14 cellular contexts compared by ENCODE assay signal in genomic region chrX:71696641-71697465, GRCh38. TPM values are rescaled to one million over a fixed set of nuclear protein-coding genes. Genes with fewer than 3 reads are reported as not detected.
A peak's percentile ranks its signal among the peaks of the same experiment; 100 is the strongest.
DNase-seq lines count a peak whose midpoint lies in the region; ATAC-seq, FAIRE-seq and TF ChIP-seq lines count a peak whose summit lies in the region.
"Not testable (repeated sequence)": the region's sequence is repeated elsewhere in the genome, so short reads cannot be mapped to it uniquely, and the experiment has no call there.
"Had no signal": no experiment of that assay in that cellular context is flagged by ENCODE, and none has a peak within 500 bp of the region (broad histone marks: within the 10 kb centered on the region; RNA-seq: fewer than 3 reads in every experiment).

No MANE protein-coding gene starts in this region.

- FAIRE-seq in HepG2 (lab: Jason Lieb, UNC): not testable (repeated sequence)

- H3K4me2 ChIP-seq in HepG2 (ENCODE audit: low read depth, low read length): not testable (repeated sequence)

- H3K79me2 ChIP-seq in HepG2 (ENCODE audit: insufficient read depth, low read length): not testable (repeated sequence)

- CTCF ChIA-PET in HepG2 (lab: Yijun Ruan, JAX; ENCODE audit: low intra/inter-chr PET ratio, low total read pairs): not testable (repeated sequence)

- not testable (repeated sequence) for H3K9me3 ChIP-seq in HepG2 (ENCODE audit: low read length); upper lobe of left lung

- not testable (repeated sequence) for H2AFZ ChIP-seq in HepG2 (ENCODE audit: low read length)

- not testable (repeated sequence) for H3K4me1 ChIP-seq in HepG2 (ENCODE audit: insufficient read depth, low read length); upper lobe of left lung

- not testable (repeated sequence) for H3K36me3 ChIP-seq in HepG2 (replicated peaks in 1 of 2; ENCODE audit: control insufficient read depth in 1 of 2, insufficient read depth in 2 of 2, low read length in 2 of 2); upper lobe of left lung

- not testable (repeated sequence) for H3K27ac ChIP-seq in HepG2 (ENCODE audit: extremely low read length, insufficient read depth, low read length); upper lobe of left lung

- TF ChIP-seq CTCF in HepG2 (CRISPR knock-in tag; IDR thresholded peaks at IDR 0.05); upper lobe of left lung (IDR thresholded peaks at IDR 0.05): not testable (repeated sequence)

- BruUV-seq in HepG2 (replicated peaks; lab: Mats Ljungman, UMichigan): not testable (repeated sequence)

- ATAC-seq in GM18861 (IDR thresholded peaks at IDR 0.05; ENCODE audit: unreplicated experiment): peak; percentile 48
- ATAC-seq in GM21367 (IDR thresholded peaks at IDR 0.05; ENCODE audit: unreplicated experiment): peak; percentile 63
- ATAC-seq in HG02571 (IDR thresholded peaks at IDR 0.05; ENCODE audit: unreplicated experiment): peak; percentile 42
- peak; percentile 66 for ATAC-seq in HG03064 (IDR thresholded peaks at IDR 0.05; ENCODE audit: low read depth, unreplicated experiment)
- peak; percentile 72 for ATAC-seq in HG03571 (IDR thresholded peaks at IDR 0.05; ENCODE audit: unreplicated experiment)
- peak; percentile 73 to 75 for ATAC-seq in activated naive CD4-positive, alpha-beta T cell treated with anti-CD3 and anti-CD28 coated beads, Interleukin-2, amount 50 U/mL, for 72 hours
- peak; percentile 62 for ATAC-seq in HepG2
- peak; percentile 63 to 79 for ATAC-seq in upper lobe of left lung (ENCODE audit: low FRiP score in 2 of 2)

- intact Hi-C loops in HepG2 (cut with micrococcal nuclease; ENCODE audit: unreplicated experiment): not testable (repeated sequence)

- not testable (repeated sequence) for H3K27ac Mint-ChIP-seq in activated naive CD4-positive, alpha-beta T cell treated with anti-CD3 and anti-CD28 coated beads, Interleukin-2, amount 50 U/mL, for 72 hours

- TF ChIP-seq EP300 in HepG2 (IDR thresholded peaks at IDR 0.05; ENCODE audit: low read depth in 2 of 2, low read length in 2 of 2); HepG2 (CRISPR knock-in tag; IDR thresholded peaks at IDR 0.05; ENCODE audit: borderline replicate concordance); upper lobe of left lung (IDR thresholded peaks at IDR 0.05): not testable (repeated sequence)

- not testable (repeated sequence) for H3K27me3 ChIP-seq in HepG2 (ENCODE audit: control insufficient read depth in 1 of 2, insufficient read depth in 2 of 2, low read length in 2 of 2); upper lobe of left lung

- H3K9ac ChIP-seq in HepG2 (ENCODE audit: insufficient read depth, low read depth, low read length): not testable (repeated sequence)

- not testable (repeated sequence) for TF ChIP-seq POLR2A in HepG2 (IDR thresholded peaks at IDR 0.05; ENCODE audit: insufficient read depth in 1 of 2, low read depth in 2 of 2, low read length in 2 of 2); upper lobe of left lung (IDR thresholded peaks at IDR 0.05)

- POLR2A ChIA-PET in HepG2 (lab: Yijun Ruan, JAX): not testable (repeated sequence)

- in situ Hi-C loops in HepG2 (cut with HindIII; ENCODE audit: extremely low pct_ligation_motif_present, low pct_unique_long_range_greater_than_20kb): not testable (repeated sequence)

- DNase-seq in activated naive CD4-positive, alpha-beta T cell treated with anti-CD3 and anti-CD28 coated beads, Interleukin-2, amount 50 U/mL, for 72 hours (ENCODE audit: low spot score in 2 of 2); HepG2 (ENCODE audit: low spot score); upper lobe of left lung: not testable (repeated sequence)

- TF ChIP-seq RAD21 in HepG2 (CRISPR knock-in tag; IDR thresholded peaks at IDR 0.05): not testable (repeated sequence)

- H3K36me3 Mint-ChIP-seq in activated naive CD4-positive, alpha-beta T cell treated with anti-CD3 and anti-CD28 coated beads, Interleukin-2, amount 50 U/mL, for 72 hours: not testable (repeated sequence)

- H4K20me1 ChIP-seq in HepG2 (ENCODE audit: insufficient read depth, low read length): not testable (repeated sequence)

- not testable (repeated sequence) for H3K4me3 ChIP-seq in HepG2 (replicated peaks in 1 of 3; ENCODE audit: insufficient read depth in 1 of 3, low read depth in 2 of 3, low read length in 3 of 3); upper lobe of left lung

- no CpG with 5 or more reads among the region's 24 CpGs for WGBS in HepG2 (ENCODE audit: low lambda C conversion rate)
- no CpG with 5 or more reads among the region's 24 CpGs for WGBS in upper lobe of left lung, 2 donors

- not testable (repeated sequence) for H3K9me3 Mint-ChIP-seq in activated naive CD4-positive, alpha-beta T cell treated with anti-CD3 and anti-CD28 coated beads, Interleukin-2, amount 50 U/mL, for 72 hours

RNA-seq across cellular contexts. Expression of gene CXorf49, which starts 21.2 kb away (rescaled TPM):
- total RNA-seq in activated naive CD4-positive, alpha-beta T cell treated with anti-CD3 and anti-CD28 coated beads, Interleukin-2, amount 50 U/mL, for 72 hours: not detected
- total RNA-seq in HepG2 (2016; rRNA removed; fragmentation: Illumina TruSeq; extraction: Trizol): not detected in 2 replicates
- total RNA-seq in HepG2 (2016; cell fraction: cytosol; rRNA removed; fragmentation: Illumina TruSeq; extraction: Trizol; ENCODE audit: low read depth): not detected in 2 replicates
- total RNA-seq in HepG2 (2016; cell fraction: insoluble cytoplasmic fraction; rRNA removed; fragmentation: Illumina TruSeq; extraction: Trizol): not detected in 2 replicates
- not detected in 2 replicates for total RNA-seq in HepG2 (2016; cell fraction: membrane; rRNA removed; fragmentation: Illumina TruSeq; extraction: Trizol)
- not detected in 2 replicates for total RNA-seq in HepG2 (2016; cell fraction: nucleus; rRNA removed; fragmentation: Illumina TruSeq; extraction: Trizol)
- polyA plus RNA-seq in HepG2 (2011; rRNA removed): not detected in 2 replicates
- polyA plus RNA-seq in HepG2 (2011; cell fraction: cytosol; rRNA removed): not detected in 2 replicates
- not detected in 2 replicates for polyA plus RNA-seq in HepG2 (2011; cell fraction: nucleus; rRNA removed)
- not detected in 2 replicates for polyA plus RNA-seq in HepG2 (2012)
- polyA plus RNA-seq in HepG2 (2016; cell fraction: cytosol; fragmentation: Illumina TruSeq; extraction: Trizol; ENCODE audit: low read depth): not detected in 2 replicates
- polyA plus RNA-seq in HepG2 (2016; cell fraction: insoluble cytoplasmic fraction; fragmentation: Illumina TruSeq; extraction: Trizol; ENCODE audit: low read depth): not detected in 2 replicates
- not detected in 2 replicates for polyA plus RNA-seq in HepG2 (2016; cell fraction: membrane; fragmentation: Illumina TruSeq; extraction: Trizol; ENCODE audit: low read depth)
- not detected in 2 replicates for polyA plus RNA-seq in HepG2 (2016; cell fraction: nucleus; fragmentation: Illumina TruSeq; extraction: Trizol; ENCODE audit: insufficient read depth, low read depth)
- not detected in 2 replicates for polyA minus RNA-seq in HepG2 (2011; rRNA and poly(A)+ RNA removed; ENCODE audit: low replicate concordance)
- polyA minus RNA-seq in HepG2 (2011; cell fraction: cytosol; rRNA and poly(A)+ RNA removed): not detected in 2 replicates
- polyA minus RNA-seq in HepG2 (2011; cell fraction: nucleus; rRNA and poly(A)+ RNA removed): not detected in 2 replicates
- not detected for total RNA-seq in upper lobe of left lung
- total RNA-seq: cardiac septum; dermis microvascular lymphatic vessel endothelial cell; fibroblast of villous mesenchyme; natural killer cell treated with Interleukin-12 subunit alpha and Interleukin-12 subunit beta and Interleukin-15 and Interleukin-18, amount 100 ng/mL, for 72 hours; pancreas; thyroid gland had no signal
- polyA plus RNA-seq: pancreas had no signal
